ENCODE assay signal across 12 cellular contexts in genomic region chr21:29360799-29361765, GRCh38.
DNase-seq lines count a peak whose midpoint lies in the region; ATAC-seq, FAIRE-seq and TF ChIP-seq lines count a peak whose summit lies in the region.
"Had no signal": no experiment of that assay in that cellular context is flagged by ENCODE, and none has a peak within 500 bp of the region (broad histone marks: within the 10 kb centered on the region; RNA-seq: fewer than 3 reads in every experiment).

No MANE protein-coding gene starts in this region.

- no peak overlapping the region for H3K27ac Mint-ChIP-seq in activated CD4-positive, alpha-beta T cell treated with anti-CD3 and anti-CD28 coated beads for 36 hours
- H3K27ac Mint-ChIP-seq: B cell; dendritic cell treated with granulocyte-macrophage colony-stimulating factor and Interleukin-4, amounts not matched to agents 40 ng/mL and 50 ng/mL, for 4 days had no signal

- no peak overlapping the region for H3K4me2 ChIP-seq in OCI-LY1 (ENCODE audit: low read length)

- H3K9me3 ChIP-seq in OCI-LY1 (ENCODE audit: low read length), result no peaks in the 10 kb centered on the region
- no peaks in the 10 kb centered on the region for H3K9me3 ChIP-seq in small intestine (ENCODE audit: control insufficient read depth, low read depth)

- no peak overlapping the region for H3K9ac ChIP-seq in OCI-LY1 (ENCODE audit: low read length)

- TF ChIP-seq CTCF in OCI-LY1 (IDR thresholded peaks at IDR 0.05; ENCODE audit: low read length), result peak; percentile 36; the same call in 1 of the 2 replicates

- WGBS in small intestine, 3 donors, result 35 to 66% (median 50%) methylated on average over 9 of the region's 9 CpGs

- no peak for ATAC-seq in activated CD4-positive, alpha-beta T cell treated with anti-CD3 and anti-CD28 coated beads for 36 hours
- no peak for ATAC-seq in HG03135 (IDR thresholded peaks at IDR 0.05; ENCODE audit: unreplicated experiment)

- H3K4me1 Mint-ChIP-seq in activated CD4-positive, alpha-beta T cell treated with anti-CD3 and anti-CD28 coated beads for 36 hours, result peaks cover 14% of the 10 kb centered on the region

- no peak overlapping the region for H3K4me3 Mint-ChIP-seq in activated CD4-positive, alpha-beta T cell treated with anti-CD3 and anti-CD28 coated beads for 36 hours
- H3K4me3 Mint-ChIP-seq: B cell; dendritic cell treated with granulocyte-macrophage colony-stimulating factor and Interleukin-4, amounts not matched to agents 40 ng/mL and 50 ng/mL, for 4 days had no signal

- POLR2A ChIA-PET in activated CD4-positive, alpha-beta T cell treated with anti-CD3 and anti-CD28 coated beads for 36 hours (lab: Charles Lee), result interaction anchor here (0.6 to 0.7 kb wide), 2 partner anchors 18 to 43 kb away, joined by 3 to 6 read pairs; no protein-coding TSS in a partner anchor

- CTCF ChIA-PET in activated CD4-positive, alpha-beta T cell treated with anti-CD3 and anti-CD28 coated beads for 36 hours (lab: Charles Lee), result interaction anchor here (0.6 to 4.4 kb wide), 10 partner anchors 10 to 490 kb away, joined by 3 to 25 read pairs (median 4); no protein-coding TSS in a partner anchor

- H3K9me2 ChIP-seq in OCI-LY1 (ENCODE audit: low read depth, low read length), result no peaks in the 10 kb centered on the region

- no peaks in the 10 kb centered on the region; the same call in 1 of the 2 replicates for H3F3A ChIP-seq in OCI-LY1 (ENCODE audit: insufficient read depth, low read length)

- no peaks in the 10 kb centered on the region for H3K9me3 Mint-ChIP-seq in activated CD4-positive, alpha-beta T cell treated with anti-CD3 and anti-CD28 coated beads for 36 hours (ENCODE audit: low read depth)

- no peaks in the 10 kb centered on the region for H3K36me3 ChIP-seq in OCI-LY1 (ENCODE audit: insufficient read depth, low read length)
- H3K36me3 ChIP-seq in small intestine (ENCODE audit: control insufficient read depth in 2 of 2, insufficient read depth in 2 of 2, low read length in 2 of 2), result no peaks in the 10 kb centered on the region

- no peaks in the 10 kb centered on the region for H3K4me1 ChIP-seq in OCI-LY1 (ENCODE audit: insufficient read depth, low read length, severe bottlenecking)
- peaks cover 0 to 2% of the 10 kb centered on the region in 2 donors for H3K4me1 ChIP-seq in small intestine (ENCODE audit: control insufficient read depth in 2 of 2, insufficient read depth in 1 of 2, low read depth in 1 of 2, low read length in 1 of 2)

- H3K79me2 ChIP-seq in OCI-LY1 (ENCODE audit: insufficient read depth, low read length), result no peaks in the 10 kb centered on the region

- H3K36me3 Mint-ChIP-seq in activated CD4-positive, alpha-beta T cell treated with anti-CD3 and anti-CD28 coated beads for 36 hours (ENCODE audit: low read depth), result peaks cover 6% of the 10 kb centered on the region

- no peak for TF ChIP-seq POLR2A in erythroblast (IDR thresholded peaks at IDR 0.05; ENCODE audit: low read length)

- intact Hi-C loops in activated CD4-positive, alpha-beta T cell treated with anti-CD3 and anti-CD28 coated beads for 36 hours (cut with DNase I, micrococcal nuclease), result loop anchor here in 1 of 2 experiments (1.0 kb wide), 1 partner anchor 488 kb away; no protein-coding TSS in a partner anchor

- H2AFZ ChIP-seq in OCI-LY1 (ENCODE audit: low read length), result no peak overlapping the region

- H3K27me3 Mint-ChIP-seq in activated CD4-positive, alpha-beta T cell treated with anti-CD3 and anti-CD28 coated beads for 36 hours, result no peaks in the 10 kb centered on the region
- H3K27me3 Mint-ChIP-seq: B cell; dendritic cell treated with granulocyte-macrophage colony-stimulating factor and Interleukin-4, amounts not matched to agents 40 ng/mL and 50 ng/mL, for 4 days had no signal

- H3K27me3 ChIP-seq in OCI-LY1 (ENCODE audit: insufficient read depth, low read length), result no peaks in the 10 kb centered on the region
- H3K27me3 ChIP-seq in small intestine (ENCODE audit: control insufficient read depth in 2 of 2, insufficient read depth in 2 of 2, low read length in 2 of 2), result no peaks in the 10 kb centered on the region

- H3K27ac ChIP-seq in OCI-LY1 (ENCODE audit: low read depth, low read length, poor library complexity, severe bottlenecking) (no peak overlapping the region), small intestine (ENCODE audit: low read depth in 1 of 2, low read length in 1 of 2) (no peak overlapping the region)

- peak; percentile 28 for DNase-seq in activated CD4-positive, alpha-beta T cell treated with anti-CD3 and anti-CD28 coated beads for 36 hours
- DNase-seq in activated CD4-positive, alpha-beta T cell treated with anti-CD3 and anti-CD28 coated beads for 4 hours, result no peak
- DNase-seq in erythroblast (lab: John Stamatoyannopoulos, UW) (peak; percentile 50 to 56), small intestine (peak; percentile 65), NCI-H1436 (lab: John Stamatoyannopoulos, UW) (no peak), DMS 273 (lab: John Stamatoyannopoulos, UW; ENCODE audit: unreplicated experiment) (no peak)
- DNase-seq: activated T-cell treated with anti-CD3 and anti-CD28 coated beads for 4 hours, RPMI8226 had no signal

- no peak for FAIRE-seq in small intestine (lab: Jason Lieb, UNC)

- H4K20me1 ChIP-seq in OCI-LY1 (ENCODE audit: insufficient read depth, low read length), result no peaks in the 10 kb centered on the region

- no peak overlapping the region for H3K4me3 ChIP-seq in OCI-LY1 (ENCODE audit: low read depth, low read length, poor library complexity, severe bottlenecking)
- no peak overlapping the region for H3K4me3 ChIP-seq in small intestine (ENCODE audit: low read depth in 1 of 2, low read length in 2 of 2)

Comparison
In these comparisons a context has a peak if more than half of its experiments do, and no peak if none do; other contexts are left out.
1. DNase-seq: peak in activated CD4-positive, alpha-beta T cell treated with anti-CD3 and anti-CD28 coated beads for 36 hours (single experiment), erythroblast (2 of 2) and small intestine (single experiment); none in activated CD4-positive, alpha-beta T cell treated with anti-CD3 and anti-CD28 coated beads for 4 hours (0 of 2), NCI-H1436 (single experiment) and DMS 273 (single experiment).